In the genomic region with DNA sequence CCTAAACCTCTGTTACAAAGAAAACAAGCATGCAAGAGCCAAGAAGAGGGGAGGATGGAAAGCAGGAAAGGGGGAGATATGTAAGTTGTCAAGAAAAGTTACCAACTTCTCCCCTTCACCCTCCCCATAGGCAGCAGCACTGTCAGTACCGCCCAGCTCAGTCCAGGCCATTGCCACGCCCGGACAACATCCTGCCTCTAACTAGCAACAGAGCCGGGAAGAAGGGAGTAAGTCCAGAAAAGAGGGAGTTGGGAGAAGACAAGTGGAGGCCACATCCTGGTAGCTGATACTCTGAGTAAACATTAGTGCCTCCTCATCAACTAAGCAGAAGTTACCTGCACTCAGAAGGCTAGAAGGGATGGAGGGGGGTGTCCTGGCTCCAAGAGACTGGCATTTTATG, we compare ENCODE assay signal across 13 cellular contexts.
A peak's percentile ranks its signal among the peaks of the same experiment; 100 is the strongest.
DNase-seq lines count a peak whose midpoint lies in the region; ATAC-seq and TF ChIP-seq lines count a peak whose summit lies in the region.
"Had no signal": no experiment of that assay in that cellular context is flagged by ENCODE, and none has a peak within 500 bp of the region (broad histone marks: within the 10 kb centered on the region; RNA-seq: fewer than 3 reads in every experiment).

No MANE protein-coding gene starts in this region.

- H3K4me3 Mint-ChIP-seq in natural killer cell: no peak overlapping the region
- H3K4me3 Mint-ChIP-seq in natural killer cell treated with Interleukin-12 subunit alpha and Interleukin-12 subunit beta and Interleukin-15 and Interleukin-18, amount 100 ng/mL, for 72 hours: no peak overlapping the region

- H3K9me3 Mint-ChIP-seq in natural killer cell: no peaks in the 10 kb centered on the region
- H3K9me3 Mint-ChIP-seq in natural killer cell treated with Interleukin-12 subunit alpha and Interleukin-12 subunit beta and Interleukin-15 and Interleukin-18, amount 100 ng/mL, for 72 hours: no peaks in the 10 kb centered on the region

- H3K36me3 Mint-ChIP-seq in natural killer cell: peaks cover 19% of the 10 kb centered on the region
- peaks cover 22% of the 10 kb centered on the region for H3K36me3 Mint-ChIP-seq in natural killer cell treated with Interleukin-12 subunit alpha and Interleukin-12 subunit beta and Interleukin-15 and Interleukin-18, amount 100 ng/mL, for 72 hours

- intact Hi-C loops in natural killer cell (cut with micrococcal nuclease): loop anchor here (5.0 kb wide), 1 partner anchor 77 kb away; no protein-coding TSS in a partner anchor

- DNase-seq in natural killer cell (no peak), fibroblast of mammary gland (ENCODE audit: low read depth) (peak; percentile 61), omental fat pad (ENCODE audit: low spot score) (no peak)
- no peak for DNase-seq in natural killer cell treated with Interleukin-12 subunit alpha and Interleukin-12 subunit beta and Interleukin-15 and Interleukin-18, amount 100 ng/mL, for 72 hours (ENCODE audit: low spot score)
- DNase-seq in activated CD8-positive, alpha-beta memory T cell treated with anti-CD3 and anti-CD28 coated beads, Interleukin-2, amount 50 U/mL, for 4 hours: no peak
- DNase-seq: kidney glomerular epithelial cell, pancreas, SJCRH30 had no signal

- peaks cover 90 to 95% of the 10 kb centered on the region in 2 donors for H3K4me1 Mint-ChIP-seq in natural killer cell
- H3K4me1 Mint-ChIP-seq in natural killer cell treated with Interleukin-12 subunit alpha and Interleukin-12 subunit beta and Interleukin-15 and Interleukin-18, amount 100 ng/mL, for 72 hours (ENCODE audit: low read depth in 2 of 2): peaks cover 69 to 77% of the 10 kb centered on the region in 2 donors

- ATAC-seq in natural killer cell (no peak), omental fat pad (ENCODE audit: low FRiP score) (peak; percentile 70), HG03025 (IDR thresholded peaks at IDR 0.05; ENCODE audit: low FRiP score, unreplicated experiment) (no peak), HG02571 (IDR thresholded peaks at IDR 0.05; ENCODE audit: unreplicated experiment) (no peak), HG02970 (IDR thresholded peaks at IDR 0.05; ENCODE audit: low FRiP score, unreplicated experiment) (no peak)
- ATAC-seq in natural killer cell treated with Interleukin-12 subunit alpha and Interleukin-12 subunit beta and Interleukin-15 and Interleukin-18, amount 100 ng/mL, for 72 hours: no peak
- ATAC-seq: activated CD4-positive, CD25-positive, alpha-beta regulatory T cell treated with anti-CD3 and anti-CD28 coated beads, Interleukin-2, amount 50 U/mL, for 24 hours; esophagus mucosa; pancreas had no signal

- TF ChIP-seq CTCF in natural killer cell (IDR thresholded peaks at IDR 0.05) (no peak), fibroblast of mammary gland (conservative IDR thresholded peaks at IDR 0.05; ENCODE audit: control insufficient read depth, insufficient read depth, low read depth, low read length) (no peak), omental fat pad (IDR thresholded peaks at IDR 0.05) (no peak)

- no peaks in the 10 kb centered on the region for H3K27me3 Mint-ChIP-seq in natural killer cell (ENCODE audit: low read depth in 2 of 2)
- no peaks in the 10 kb centered on the region for H3K27me3 Mint-ChIP-seq in natural killer cell treated with Interleukin-12 subunit alpha and Interleukin-12 subunit beta and Interleukin-15 and Interleukin-18, amount 100 ng/mL, for 72 hours

- H3K4me3 ChIP-seq in fibroblast of mammary gland (ENCODE audit: control insufficient read depth, low read depth, low read length): no peak overlapping the region
- H3K4me3 ChIP-seq: pancreas, SJCRH30 had no signal

- H3K27ac Mint-ChIP-seq in natural killer cell: peak overlapping the region; percentile 91 to 92
- peak overlapping the region in 1 of 2 donors; percentile 34 for H3K27ac Mint-ChIP-seq in natural killer cell treated with Interleukin-12 subunit alpha and Interleukin-12 subunit beta and Interleukin-15 and Interleukin-18, amount 100 ng/mL, for 72 hours
